ENCODE assay signal across 1 cellular context in the genomic region with DNA sequence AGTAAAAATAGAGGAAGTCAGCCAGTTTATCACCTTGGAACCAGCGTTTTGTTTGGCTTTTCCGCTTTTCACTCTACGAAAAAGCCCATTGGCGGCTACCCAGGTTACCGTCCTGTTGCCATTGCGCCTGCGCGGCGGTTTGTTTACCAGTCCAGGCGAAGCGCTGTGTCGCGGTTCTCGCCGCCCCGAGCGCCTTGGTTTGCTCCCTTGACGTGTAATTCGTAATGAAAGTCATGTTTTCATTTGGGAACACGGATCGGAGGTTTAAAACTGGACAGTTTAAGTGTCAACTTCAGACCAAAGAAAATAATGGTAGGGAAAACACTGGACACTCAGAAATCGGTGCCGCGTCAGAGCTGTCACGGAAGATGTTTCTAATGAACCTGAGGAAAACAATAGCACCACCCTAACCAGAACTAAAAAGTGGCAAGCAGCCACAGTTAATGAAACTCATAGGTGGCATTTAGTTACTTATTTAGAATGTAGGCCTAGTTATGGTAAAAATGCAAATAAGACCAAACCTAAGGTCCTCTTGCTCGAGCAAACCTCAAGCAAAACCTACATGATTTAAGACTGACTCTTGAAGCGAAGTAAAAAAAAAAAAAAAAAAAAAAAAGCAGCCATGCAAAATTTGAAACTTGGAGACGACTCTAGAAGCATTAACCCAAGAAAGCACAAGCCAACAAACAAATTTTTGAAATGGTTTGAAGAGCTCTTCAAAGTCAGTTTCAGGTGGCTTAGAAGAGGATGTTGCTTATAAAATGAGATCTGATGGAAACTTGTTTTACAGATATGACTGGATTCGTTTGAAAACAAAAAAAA.
TF ChIP-seq lines count a peak whose summit lies in the region.

No MANE protein-coding gene starts in this region.

TF ChIP-seq in K562, 482 proteins besides CTCF, POLR2A, EP300 and RAD21 (continued from another document and continues in another):
- TF ChIP-seq, protein P1, sequence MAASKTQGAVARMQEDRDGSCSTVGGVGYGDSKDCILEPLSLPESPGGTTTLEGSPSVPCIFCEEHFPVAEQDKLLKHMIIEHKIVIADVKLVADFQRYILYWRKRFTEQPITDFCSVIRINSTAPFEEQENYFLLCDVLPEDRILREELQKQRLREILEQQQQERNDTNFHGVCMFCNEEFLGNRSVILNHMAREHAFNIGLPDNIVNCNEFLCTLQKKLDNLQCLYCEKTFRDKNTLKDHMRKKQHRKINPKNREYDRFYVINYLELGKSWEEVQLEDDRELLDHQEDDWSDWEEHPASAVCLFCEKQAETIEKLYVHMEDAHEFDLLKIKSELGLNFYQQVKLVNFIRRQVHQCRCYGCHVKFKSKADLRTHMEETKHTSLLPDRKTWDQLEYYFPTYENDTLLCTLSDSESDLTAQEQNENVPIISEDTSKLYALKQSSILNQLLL (CRISPR knock-in tag; IDR thresholded peaks at IDR 0.05; ENCODE audit: borderline replicate concordance) = no peak
- TF ChIP-seq MTA2 (IDR thresholded peaks at IDR 0.05; ENCODE audit: low read depth) = no peak
- TF ChIP-seq ZNF586 (CRISPR knock-in tag; conservative IDR thresholded peaks at IDR 0.05) = no peak
- TF ChIP-seq BRD9 (IDR thresholded peaks at IDR 0.05; ENCODE audit: low read depth, partially characterized antibody) = no peak
- no peak for TF ChIP-seq ZNF24 (IDR thresholded peaks at IDR 0.05)
- TF ChIP-seq NR3C1 (CRISPR knock-in tag; IDR thresholded peaks at IDR 0.05) = no peak
- no peak for TF ChIP-seq PTTG1 (tag; IDR thresholded peaks at IDR 0.05; ENCODE audit: low read depth)
- TF ChIP-seq BACH1 (tag; IDR thresholded peaks at IDR 0.05) = no peak
- TF ChIP-seq NFIX (CRISPR knock-in tag; IDR thresholded peaks at IDR 0.05; ENCODE audit: low read depth) = no peak
- TF ChIP-seq, protein P2, sequence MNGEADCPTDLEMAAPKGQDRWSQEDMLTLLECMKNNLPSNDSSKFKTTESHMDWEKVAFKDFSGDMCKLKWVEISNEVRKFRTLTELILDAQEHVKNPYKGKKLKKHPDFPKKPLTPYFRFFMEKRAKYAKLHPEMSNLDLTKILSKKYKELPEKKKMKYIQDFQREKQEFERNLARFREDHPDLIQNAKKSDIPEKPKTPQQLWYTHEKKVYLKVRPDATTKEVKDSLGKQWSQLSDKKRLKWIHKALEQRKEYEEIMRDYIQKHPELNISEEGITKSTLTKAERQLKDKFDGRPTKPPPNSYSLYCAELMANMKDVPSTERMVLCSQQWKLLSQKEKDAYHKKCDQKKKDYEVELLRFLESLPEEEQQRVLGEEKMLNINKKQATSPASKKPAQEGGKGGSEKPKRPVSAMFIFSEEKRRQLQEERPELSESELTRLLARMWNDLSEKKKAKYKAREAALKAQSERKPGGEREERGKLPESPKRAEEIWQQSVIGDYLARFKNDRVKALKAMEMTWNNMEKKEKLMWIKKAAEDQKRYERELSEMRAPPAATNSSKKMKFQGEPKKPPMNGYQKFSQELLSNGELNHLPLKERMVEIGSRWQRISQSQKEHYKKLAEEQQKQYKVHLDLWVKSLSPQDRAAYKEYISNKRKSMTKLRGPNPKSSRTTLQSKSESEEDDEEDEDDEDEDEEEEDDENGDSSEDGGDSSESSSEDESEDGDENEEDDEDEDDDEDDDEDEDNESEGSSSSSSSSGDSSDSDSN (IDR thresholded peaks at IDR 0.05; ENCODE audit: borderline replicate concordance in 1 of 2, low read depth in 2 of 2, low read length in 2 of 2) = no peak
- TF ChIP-seq, protein P3, sequence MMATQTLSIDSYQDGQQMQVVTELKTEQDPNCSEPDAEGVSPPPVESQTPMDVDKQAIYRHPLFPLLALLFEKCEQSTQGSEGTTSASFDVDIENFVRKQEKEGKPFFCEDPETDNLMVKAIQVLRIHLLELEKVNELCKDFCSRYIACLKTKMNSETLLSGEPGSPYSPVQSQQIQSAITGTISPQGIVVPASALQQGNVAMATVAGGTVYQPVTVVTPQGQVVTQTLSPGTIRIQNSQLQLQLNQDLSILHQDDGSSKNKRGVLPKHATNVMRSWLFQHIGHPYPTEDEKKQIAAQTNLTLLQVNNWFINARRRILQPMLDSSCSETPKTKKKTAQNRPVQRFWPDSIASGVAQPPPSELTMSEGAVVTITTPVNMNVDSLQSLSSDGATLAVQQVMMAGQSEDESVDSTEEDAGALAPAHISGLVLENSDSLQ (IDR thresholded peaks at IDR 0.05) = peak; percentile 66
- TF ChIP-seq, protein P4, sequence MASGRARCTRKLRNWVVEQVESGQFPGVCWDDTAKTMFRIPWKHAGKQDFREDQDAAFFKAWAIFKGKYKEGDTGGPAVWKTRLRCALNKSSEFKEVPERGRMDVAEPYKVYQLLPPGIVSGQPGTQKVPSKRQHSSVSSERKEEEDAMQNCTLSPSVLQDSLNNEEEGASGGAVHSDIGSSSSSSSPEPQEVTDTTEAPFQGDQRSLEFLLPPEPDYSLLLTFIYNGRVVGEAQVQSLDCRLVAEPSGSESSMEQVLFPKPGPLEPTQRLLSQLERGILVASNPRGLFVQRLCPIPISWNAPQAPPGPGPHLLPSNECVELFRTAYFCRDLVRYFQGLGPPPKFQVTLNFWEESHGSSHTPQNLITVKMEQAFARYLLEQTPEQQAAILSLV (tag; IDR thresholded peaks at IDR 0.05) = no peak
- TF ChIP-seq, protein P5, sequence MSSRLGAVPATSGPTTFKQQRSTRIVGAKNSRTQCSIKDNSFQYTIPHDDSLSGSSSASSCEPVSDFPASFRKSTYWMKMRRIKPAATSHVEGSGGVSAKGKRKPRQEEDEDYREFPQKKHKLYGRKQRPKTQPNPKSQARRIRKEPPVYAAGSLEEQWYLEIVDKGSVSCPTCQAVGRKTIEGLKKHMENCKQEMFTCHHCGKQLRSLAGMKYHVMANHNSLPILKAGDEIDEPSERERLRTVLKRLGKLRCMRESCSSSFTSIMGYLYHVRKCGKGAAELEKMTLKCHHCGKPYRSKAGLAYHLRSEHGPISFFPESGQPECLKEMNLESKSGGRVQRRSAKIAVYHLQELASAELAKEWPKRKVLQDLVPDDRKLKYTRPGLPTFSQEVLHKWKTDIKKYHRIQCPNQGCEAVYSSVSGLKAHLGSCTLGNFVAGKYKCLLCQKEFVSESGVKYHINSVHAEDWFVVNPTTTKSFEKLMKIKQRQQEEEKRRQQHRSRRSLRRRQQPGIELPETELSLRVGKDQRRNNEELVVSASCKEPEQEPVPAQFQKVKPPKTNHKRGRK (tag; IDR thresholded peaks at IDR 0.05) = no peak
- TF ChIP-seq LCOR (CRISPR knock-in tag; IDR thresholded peaks at IDR 0.05) = 0 out of 2 replicates have a peak, but pooled peaks have one; percentile 44
- TF ChIP-seq, protein P6, sequence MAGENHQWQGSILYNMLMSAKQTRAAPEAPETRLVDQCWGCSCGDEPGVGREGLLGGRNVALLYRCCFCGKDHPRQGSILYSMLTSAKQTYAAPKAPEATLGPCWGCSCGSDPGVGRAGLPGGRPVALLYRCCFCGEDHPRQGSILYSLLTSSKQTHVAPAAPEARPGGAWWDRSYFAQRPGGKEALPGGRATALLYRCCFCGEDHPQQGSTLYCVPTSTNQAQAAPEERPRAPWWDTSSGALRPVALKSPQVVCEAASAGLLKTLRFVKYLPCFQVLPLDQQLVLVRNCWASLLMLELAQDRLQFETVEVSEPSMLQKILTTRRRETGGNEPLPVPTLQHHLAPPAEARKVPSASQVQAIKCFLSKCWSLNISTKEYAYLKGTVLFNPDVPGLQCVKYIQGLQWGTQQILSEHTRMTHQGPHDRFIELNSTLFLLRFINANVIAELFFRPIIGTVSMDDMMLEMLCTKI (IDR thresholded peaks at IDR 0.05; ENCODE audit: partially characterized antibody) = no peak
- TF ChIP-seq HSF4 (CRISPR knock-in tag; IDR thresholded peaks at IDR 0.05; ENCODE audit: borderline replicate concordance) = no peak
- peak; percentile 59 for TF ChIP-seq MEIS2 (IDR thresholded peaks at IDR 0.05; ENCODE audit: partially characterized antibody)
- TF ChIP-seq MIER1 (IDR thresholded peaks at IDR 0.05; ENCODE audit: low read depth) = no peak
- TF ChIP-seq RBM25 (IDR thresholded peaks at IDR 0.05; ENCODE audit: low read depth, low read length, severe bottlenecking) = no peak
- TF ChIP-seq, protein P7, sequence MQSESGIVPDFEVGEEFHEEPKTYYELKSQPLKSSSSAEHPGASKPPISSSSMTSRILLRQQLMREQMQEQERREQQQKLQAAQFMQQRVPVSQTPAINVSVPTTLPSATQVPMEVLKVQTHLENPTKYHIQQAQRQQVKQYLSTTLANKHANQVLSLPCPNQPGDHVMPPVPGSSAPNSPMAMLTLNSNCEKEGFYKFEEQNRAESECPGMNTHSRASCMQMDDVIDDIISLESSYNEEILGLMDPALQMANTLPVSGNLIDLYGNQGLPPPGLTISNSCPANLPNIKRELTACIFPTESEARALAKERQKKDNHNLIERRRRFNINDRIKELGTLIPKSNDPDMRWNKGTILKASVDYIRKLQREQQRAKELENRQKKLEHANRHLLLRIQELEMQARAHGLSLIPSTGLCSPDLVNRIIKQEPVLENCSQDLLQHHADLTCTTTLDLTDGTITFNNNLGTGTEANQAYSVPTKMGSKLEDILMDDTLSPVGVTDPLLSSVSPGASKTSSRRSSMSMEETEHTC (IDR thresholded peaks at IDR 0.05) = no peak
- no peak for TF ChIP-seq STAT5A (IDR thresholded peaks at IDR 0.05; ENCODE audit: borderline replicate concordance, low read length)
- TF ChIP-seq, protein P8, sequence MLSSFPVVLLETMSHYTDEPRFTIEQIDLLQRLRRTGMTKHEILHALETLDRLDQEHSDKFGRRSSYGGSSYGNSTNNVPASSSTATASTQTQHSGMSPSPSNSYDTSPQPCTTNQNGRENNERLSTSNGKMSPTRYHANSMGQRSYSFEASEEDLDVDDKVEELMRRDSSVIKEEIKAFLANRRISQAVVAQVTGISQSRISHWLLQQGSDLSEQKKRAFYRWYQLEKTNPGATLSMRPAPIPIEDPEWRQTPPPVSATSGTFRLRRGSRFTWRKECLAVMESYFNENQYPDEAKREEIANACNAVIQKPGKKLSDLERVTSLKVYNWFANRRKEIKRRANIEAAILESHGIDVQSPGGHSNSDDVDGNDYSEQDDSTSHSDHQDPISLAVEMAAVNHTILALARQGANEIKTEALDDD (IDR thresholded peaks at IDR 0.05) = no peak
- no peak for TF ChIP-seq HNRNPUL1 (IDR thresholded peaks at IDR 0.05; ENCODE audit: low read length)
- TF ChIP-seq POLR2G (IDR thresholded peaks at IDR 0.05; ENCODE audit: low read depth, low read length) = peak; percentile 74
- TF ChIP-seq RFX7 (CRISPR knock-in tag; IDR thresholded peaks at IDR 0.05) = no peak
- no peak for TF ChIP-seq ZNF707 (CRISPR knock-in tag; conservative IDR thresholded peaks at IDR 0.05)
- TF ChIP-seq PRPF4 (IDR thresholded peaks at IDR 0.05; ENCODE audit: insufficient read depth, low read depth, low read length, poor library complexity, severe bottlenecking) = no peak
- no peak for TF ChIP-seq HNRNPK (IDR thresholded peaks at IDR 0.05; ENCODE audit: low read depth, low read length, poor library complexity, severe bottlenecking)
- peak; percentile 75 for TF ChIP-seq POLR2B (IDR thresholded peaks at IDR 0.05; ENCODE audit: low read depth, partially characterized antibody)
- TF ChIP-seq C11orf30 (IDR thresholded peaks at IDR 0.05; ENCODE audit: low read depth) = no peak
- TF ChIP-seq ZNF239 (CRISPR knock-in tag; IDR thresholded peaks at IDR 0.05) = no peak
- TF ChIP-seq MAFF (IDR thresholded peaks at IDR 0.05; ENCODE audit: low read length) = no peak
- TF ChIP-seq, protein P9, sequence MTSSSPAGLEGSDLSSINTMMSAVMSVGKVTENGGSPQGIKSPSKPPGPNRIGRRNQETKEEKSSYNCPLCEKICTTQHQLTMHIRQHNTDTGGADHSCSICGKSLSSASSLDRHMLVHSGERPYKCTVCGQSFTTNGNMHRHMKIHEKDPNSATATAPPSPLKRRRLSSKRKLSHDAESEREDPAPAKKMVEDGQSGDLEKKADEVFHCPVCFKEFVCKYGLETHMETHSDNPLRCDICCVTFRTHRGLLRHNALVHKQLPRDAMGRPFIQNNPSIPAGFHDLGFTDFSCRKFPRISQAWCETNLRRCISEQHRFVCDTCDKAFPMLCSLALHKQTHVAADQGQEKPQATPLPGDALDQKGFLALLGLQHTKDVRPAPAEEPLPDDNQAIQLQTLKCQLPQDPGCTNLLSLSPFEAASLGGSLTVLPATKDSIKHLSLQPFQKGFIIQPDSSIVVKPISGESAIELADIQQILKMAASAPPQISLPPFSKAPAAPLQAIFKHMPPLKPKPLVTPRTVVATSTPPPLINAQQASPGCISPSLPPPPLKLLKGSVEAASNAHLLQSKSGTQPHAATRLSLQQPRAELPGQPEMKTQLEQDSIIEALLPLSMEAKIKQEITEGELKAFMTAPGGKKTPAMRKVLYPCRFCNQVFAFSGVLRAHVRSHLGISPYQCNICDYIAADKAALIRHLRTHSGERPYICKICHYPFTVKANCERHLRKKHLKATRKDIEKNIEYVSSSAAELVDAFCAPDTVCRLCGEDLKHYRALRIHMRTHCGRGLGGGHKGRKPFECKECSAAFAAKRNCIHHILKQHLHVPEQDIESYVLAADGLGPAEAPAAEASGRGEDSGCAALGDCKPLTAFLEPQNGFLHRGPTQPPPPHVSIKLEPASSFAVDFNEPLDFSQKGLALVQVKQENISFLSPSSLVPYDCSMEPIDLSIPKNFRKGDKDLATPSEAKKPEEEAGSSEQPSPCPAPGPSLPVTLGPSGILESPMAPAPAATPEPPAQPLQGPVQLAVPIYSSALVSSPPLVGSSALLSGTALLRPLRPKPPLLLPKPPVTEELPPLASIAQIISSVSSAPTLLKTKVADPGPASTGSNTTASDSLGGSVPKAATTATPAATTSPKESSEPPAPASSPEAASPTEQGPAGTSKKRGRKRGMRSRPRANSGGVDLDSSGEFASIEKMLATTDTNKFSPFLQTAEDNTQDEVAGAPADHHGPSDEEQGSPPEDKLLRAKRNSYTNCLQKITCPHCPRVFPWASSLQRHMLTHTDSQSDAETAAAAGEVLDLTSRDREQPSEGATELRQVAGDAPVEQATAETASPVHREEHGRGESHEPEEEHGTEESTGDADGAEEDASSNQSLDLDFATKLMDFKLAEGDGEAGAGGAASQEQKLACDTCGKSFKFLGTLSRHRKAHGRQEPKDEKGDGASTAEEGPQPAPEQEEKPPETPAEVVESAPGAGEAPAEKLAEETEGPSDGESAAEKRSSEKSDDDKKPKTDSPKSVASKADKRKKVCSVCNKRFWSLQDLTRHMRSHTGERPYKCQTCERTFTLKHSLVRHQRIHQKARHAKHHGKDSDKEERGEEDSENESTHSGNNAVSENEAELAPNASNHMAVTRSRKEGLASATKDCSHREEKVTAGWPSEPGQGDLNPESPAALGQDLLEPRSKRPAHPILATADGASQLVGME (CRISPR knock-in tag; IDR thresholded peaks at IDR 0.05) = no peak
- no peak for TF ChIP-seq TAF9B (IDR thresholded peaks at IDR 0.05; ENCODE audit: partially characterized antibody)
- no peak for TF ChIP-seq ZEB2 (IDR thresholded peaks at IDR 0.05)
- no peak for TF ChIP-seq NCOA2 (IDR thresholded peaks at IDR 0.05; ENCODE audit: partially characterized antibody in 2 of 2)
- no peak for TF ChIP-seq HDAC3 (IDR thresholded peaks at IDR 0.05; ENCODE audit: borderline replicate concordance, partially characterized antibody)
- no peak for TF ChIP-seq CBX5 (IDR thresholded peaks at IDR 0.05; ENCODE audit: borderline replicate concordance, low read depth)
- no peak for TF ChIP-seq TAF15 (IDR thresholded peaks at IDR 0.05; ENCODE audit: low read depth, low read length)
- TF ChIP-seq, protein P10, sequence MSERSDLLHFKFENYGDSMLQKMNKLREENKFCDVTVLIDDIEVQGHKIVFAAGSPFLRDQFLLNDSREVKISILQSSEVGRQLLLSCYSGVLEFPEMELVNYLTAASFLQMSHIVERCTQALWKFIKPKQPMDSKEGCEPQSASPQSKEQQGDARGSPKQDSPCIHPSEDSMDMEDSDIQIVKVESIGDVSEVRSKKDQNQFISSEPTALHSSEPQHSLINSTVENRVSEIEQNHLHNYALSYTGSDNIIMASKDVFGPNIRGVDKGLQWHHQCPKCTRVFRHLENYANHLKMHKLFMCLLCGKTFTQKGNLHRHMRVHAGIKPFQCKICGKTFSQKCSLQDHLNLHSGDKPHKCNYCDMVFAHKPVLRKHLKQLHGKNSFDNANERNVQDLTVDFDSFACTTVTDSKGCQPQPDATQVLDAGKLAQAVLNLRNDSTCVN (CRISPR knock-in tag; IDR thresholded peaks at IDR 0.05) = no peak
